In the genomic region with DNA sequence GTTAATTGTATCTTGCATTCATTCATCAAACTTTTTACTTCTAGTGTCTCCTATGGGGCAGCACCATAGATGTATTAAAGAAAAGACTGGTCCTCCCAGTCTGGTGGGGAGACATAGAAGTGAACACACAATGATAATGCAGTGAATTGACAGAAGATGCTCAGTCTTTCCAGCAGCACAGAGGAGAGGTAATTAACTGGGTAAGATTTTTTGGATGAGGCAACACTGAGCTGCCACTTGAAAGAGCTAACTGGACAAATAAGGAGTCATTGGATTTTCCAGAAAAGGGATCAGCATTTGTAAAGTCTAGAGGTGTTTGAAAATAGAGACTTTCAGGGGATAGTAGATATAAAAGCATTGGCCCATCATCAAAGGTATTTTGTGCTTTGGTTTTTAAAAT, we compare ENCODE assay signal across 27 cellular contexts. TPM values are rescaled to one million over a fixed set of nuclear protein-coding genes. Genes with fewer than 3 reads are reported as not detected.
DNase-seq lines count a peak whose midpoint lies in the region; ATAC-seq and TF ChIP-seq lines count a peak whose summit lies in the region.
"Had no signal": no experiment of that assay in that cellular context is flagged by ENCODE, and none has a peak within 500 bp of the region (broad histone marks: within the 10 kb centered on the region; RNA-seq: fewer than 3 reads in every experiment).

No MANE protein-coding gene starts in this region.

- H3K27ac ChIP-seq in CD4-positive, CD25-positive, alpha-beta regulatory T cell (ENCODE audit: insufficient read depth, low read length, poor library complexity, severe bottlenecking) = no peak overlapping the region
- H3K27ac ChIP-seq in Panc1 (ENCODE audit: low read length) (peak overlapping the region; percentile 48; the same call in 1 of the 2 replicates), neutrophil (peak overlapping the region; percentile 85)
- H3K27ac ChIP-seq: KMS-11, SK-N-MC had no signal

- H3K27me3 Mint-ChIP-seq in CD4-positive, CD25-positive, alpha-beta regulatory T cell = peaks cover under 1% of the 10 kb centered on the region
- no peaks in the 10 kb centered on the region for H3K27me3 Mint-ChIP-seq in effector memory CD8-positive, alpha-beta T cell
- no peaks in the 10 kb centered on the region for H3K27me3 Mint-ChIP-seq in activated T-helper 1 cell treated with anti-CD3 and anti-CD28 coated beads, Interleukin-12 subunit alpha, Interleukin-12 subunit beta, Interleukin-2, Interleukin-4 antibody, amounts not matched to agents 30 ng/mL and 10 ng/mL and 1 ng/mL, durations not matched to agents 14 hours and 24 hours and 36 hours (ENCODE audit: insufficient read depth)

- peaks cover 8 to 16% (median 10%) of the 10 kb centered on the region in 4 donors for H3K4me1 Mint-ChIP-seq in CD4-positive, CD25-positive, alpha-beta regulatory T cell
- H3K4me1 Mint-ChIP-seq in effector memory CD8-positive, alpha-beta T cell (ENCODE audit: low read depth in 2 of 2) = peaks cover 8 to 12% of the 10 kb centered on the region in 2 donors
- peaks cover 10% of the 10 kb centered on the region for H3K4me1 Mint-ChIP-seq in activated T-helper 1 cell treated with anti-CD3 and anti-CD28 coated beads, Interleukin-12 subunit alpha, Interleukin-12 subunit beta, Interleukin-2, Interleukin-4 antibody, amounts not matched to agents 30 ng/mL and 10 ng/mL and 1 ng/mL, durations not matched to agents 14 hours and 24 hours and 36 hours (ENCODE audit: low read depth)

- intact Hi-C loops in Panc1 (cut with micrococcal nuclease; ENCODE audit: unreplicated experiment) = no loop called here
- intact Hi-C loops in activated T-helper 1 cell treated with anti-CD3 and anti-CD28 coated beads, Interleukin-12 subunit alpha, Interleukin-12 subunit beta, Interleukin-2, Interleukin-4 antibody, amounts not matched to agents 30 ng/mL and 10 ng/mL and 1 ng/mL, durations not matched to agents 14 hours and 24 hours and 36 hours (cut with micrococcal nuclease) = no loop called here

- H3K27ac Mint-ChIP-seq in CD4-positive, CD25-positive, alpha-beta regulatory T cell = peak overlapping the region in 2 of 3 donors; percentile 4 to 8
- H3K27ac Mint-ChIP-seq in effector memory CD8-positive, alpha-beta T cell = peak overlapping the region; percentile 16 to 57
- H3K27ac Mint-ChIP-seq in activated T-helper 1 cell treated with anti-CD3 and anti-CD28 coated beads, Interleukin-12 subunit alpha, Interleukin-12 subunit beta, Interleukin-2, Interleukin-4 antibody, amounts not matched to agents 30 ng/mL and 10 ng/mL and 1 ng/mL, durations not matched to agents 14 hours and 24 hours and 36 hours = no peak overlapping the region
- H3K27ac Mint-ChIP-seq: CD8-positive, alpha-beta T cell had no signal

- POLR2A ChIA-PET in Panc1 (lab: Charles Lee) = no interaction called here

- peaks cover 5% of the 10 kb centered on the region for H3K4me1 ChIP-seq in CD4-positive, CD25-positive, alpha-beta regulatory T cell (ENCODE audit: control insufficient read depth, insufficient read depth, low read length, poor library complexity, severe bottlenecking)
- H3K4me1 ChIP-seq in Panc1 (ENCODE audit: control insufficient read depth, insufficient read depth, low read length) (peaks cover 26% of the 10 kb centered on the region), neutrophil (ENCODE audit: control insufficient read depth in 1 of 2, insufficient read depth in 1 of 2, low read depth in 1 of 2, low read length in 1 of 2) (peaks cover 53 to 57% of the 10 kb centered on the region in 2 experiments)

- ATAC-seq in CD4-positive, CD25-positive, alpha-beta regulatory T cell (ENCODE audit: low read depth in 2 of 2) = no peak
- no peak for ATAC-seq in Panc1
- no peak for ATAC-seq in effector memory CD8-positive, alpha-beta T cell (replicated peaks)
- no peak for ATAC-seq in GM21526 (IDR thresholded peaks at IDR 0.05; ENCODE audit: low FRiP score, unreplicated experiment)
- ATAC-seq: CD8-positive, alpha-beta T cell; GM12878 had no signal

- peaks cover 0 to 9% (median 0%) of the 10 kb centered on the region in 7 donors for H3K9me3 Mint-ChIP-seq in CD4-positive, CD25-positive, alpha-beta regulatory T cell
- peaks cover 0 to 5% of the 10 kb centered on the region in 2 donors for H3K9me3 Mint-ChIP-seq in effector memory CD8-positive, alpha-beta T cell
- peaks cover 10% of the 10 kb centered on the region for H3K9me3 Mint-ChIP-seq in activated T-helper 1 cell treated with anti-CD3 and anti-CD28 coated beads, Interleukin-12 subunit alpha, Interleukin-12 subunit beta, Interleukin-2, Interleukin-4 antibody, amounts not matched to agents 30 ng/mL and 10 ng/mL and 1 ng/mL, durations not matched to agents 14 hours and 24 hours and 36 hours

- no TSS peak for BruUV-seq in Panc1 (replicated peaks; lab: Mats Ljungman, UMichigan)

- no peaks in the 10 kb centered on the region for H3K27me3 ChIP-seq in CD4-positive, CD25-positive, alpha-beta regulatory T cell (ENCODE audit: control insufficient read depth, insufficient read depth, low read length)
- no peaks in the 10 kb centered on the region for H3K27me3 ChIP-seq in Panc1 (ENCODE audit: control insufficient read depth, insufficient read depth, low read length)
- no peaks in the 10 kb centered on the region for H3K27me3 ChIP-seq in neutrophil

- H3K36me3 Mint-ChIP-seq in CD4-positive, CD25-positive, alpha-beta regulatory T cell = no peaks in the 10 kb centered on the region
- no peaks in the 10 kb centered on the region for H3K36me3 Mint-ChIP-seq in effector memory CD8-positive, alpha-beta T cell (ENCODE audit: insufficient read depth)
- peaks cover 4% of the 10 kb centered on the region for H3K36me3 Mint-ChIP-seq in activated T-helper 1 cell treated with anti-CD3 and anti-CD28 coated beads, Interleukin-12 subunit alpha, Interleukin-12 subunit beta, Interleukin-2, Interleukin-4 antibody, amounts not matched to agents 30 ng/mL and 10 ng/mL and 1 ng/mL, durations not matched to agents 14 hours and 24 hours and 36 hours (ENCODE audit: low read depth)
- H3K36me3 Mint-ChIP-seq: CD8-positive, alpha-beta T cell had no signal

- CTCF ChIA-PET in Panc1 (lab: Charles Lee) = interaction anchor here (1.5 kb wide), 1 partner anchor 71 kb away, joined by 4 read pairs; no protein-coding TSS in a partner anchor

- H3K36me3 ChIP-seq in CD4-positive, CD25-positive, alpha-beta regulatory T cell (ENCODE audit: control insufficient read depth, insufficient read depth, low read length) = no peaks in the 10 kb centered on the region
- H3K36me3 ChIP-seq in Panc1 (ENCODE audit: control insufficient read depth, insufficient read depth, low read length) (no peaks in the 10 kb centered on the region), neutrophil (no peaks in the 10 kb centered on the region)
- H3K36me3 ChIP-seq: BLaER1 treated with 17β-estradiol and CSF1 and Interleukin-3, amounts not matched to agents 10 nM and 100 nM had no signal

- no peak for DNase-seq in CD4-positive, CD25-positive, alpha-beta regulatory T cell
- DNase-seq in Panc1 (ENCODE audit: low read depth, low spot score) (no peak), amygdala (lab: John Stamatoyannopoulos, UW) (no peak)
- DNase-seq in effector memory CD8-positive, alpha-beta T cell = no peak
- no peak for DNase-seq in activated T-helper 1 cell treated with anti-CD3 and anti-CD28 coated beads, Interleukin-12 subunit alpha, Interleukin-12 subunit beta, Interleukin-2, Interleukin-4 antibody, amounts not matched to agents 30 ng/mL and 10 ng/mL and 1 ng/mL, durations not matched to agents 14 hours and 24 hours and 36 hours (ENCODE audit: low spot score)
- DNase-seq: AML-193; Caco-2; CD8-positive, alpha-beta T cell; DMS 273 treated with DMSO at 0.1 percent for 48 hours; DMS79; EL; GDM1; HCEC 1CT; IMR-90; NCI-H1048; NCI-H1417; NCI-H1694; NCI-H2029 treated with DMSO at 0.1 percent for 48 hours; NCI-H446 treated with DMSO at 0.1 percent for 48 hours; NCI-H526 treated with DMSO at 0.1 percent for 48 hours; SIG-M5 had no signal

- no peaks in the 10 kb centered on the region for H3K9me3 ChIP-seq in CD4-positive, CD25-positive, alpha-beta regulatory T cell (ENCODE audit: control insufficient read depth in 2 of 2, low read length in 2 of 2)
- H3K9me3 ChIP-seq in Panc1 (ENCODE audit: control insufficient read depth, insufficient read depth, low read depth, low read length) = no peaks in the 10 kb centered on the region
- H3K9me3 ChIP-seq in neutrophil = no peaks in the 10 kb centered on the region
- H3K9me3 ChIP-seq: BLaER1 treated with 17β-estradiol and CSF1 and Interleukin-3, amounts not matched to agents 10 nM and 100 nM; Caco-2 had no signal

- in situ Hi-C loops in Panc1 (cut with HindIII; ENCODE audit: low pct_unique_long_range_greater_than_20kb, low sequenced_read_pairs) = no loop called here

- H3K4me3 Mint-ChIP-seq in CD4-positive, CD25-positive, alpha-beta regulatory T cell = peak overlapping the region in 1 of 4 donors; percentile 14
- no peak overlapping the region for H3K4me3 Mint-ChIP-seq in effector memory CD8-positive, alpha-beta T cell
- H3K4me3 Mint-ChIP-seq in activated T-helper 1 cell treated with anti-CD3 and anti-CD28 coated beads, Interleukin-12 subunit alpha, Interleukin-12 subunit beta, Interleukin-2, Interleukin-4 antibody, amounts not matched to agents 30 ng/mL and 10 ng/mL and 1 ng/mL, durations not matched to agents 14 hours and 24 hours and 36 hours = no peak overlapping the region
- H3K4me3 Mint-ChIP-seq: CD8-positive, alpha-beta T cell had no signal

- TF ChIP-seq CTCF in Panc1 (IDR thresholded peaks at IDR 0.05) = no peak
- TF ChIP-seq CTCF in neutrophil (IDR thresholded peaks at IDR 0.05) = no peak

- H3K4me3 ChIP-seq in CD4-positive, CD25-positive, alpha-beta regulatory T cell (ENCODE audit: low read depth, low read length) = no peak overlapping the region
- H3K4me3 ChIP-seq in Panc1 (ENCODE audit: low read depth in 2 of 2, low read length in 2 of 2) = no peak overlapping the region
- H3K4me3 ChIP-seq in neutrophil (ENCODE audit: low read depth in 1 of 2, low read length in 1 of 2) = no peak overlapping the region
- H3K4me3 ChIP-seq: BLaER1 treated with 17β-estradiol and CSF1 and Interleukin-3, amounts not matched to agents 10 nM and 100 nM; GM12878; SK-N-MC had no signal

RNA-seq across cellular contexts. Expression of a gene that starts 7.2 kb away (rescaled TPM):
- total RNA-seq in CD4-positive, CD25-positive, alpha-beta regulatory T cell = 68.4 TPM
- 10 to 100 TPM; 10.9 to 16.8 (median 12.5) TPM for polyA plus RNA-seq in CD4-positive, CD25-positive, alpha-beta regulatory T cell
- 55.0 TPM for total RNA-seq in Panc1 (2021; ENCODE audit: unreplicated experiment)
- polyA plus RNA-seq in Panc1 (2012; ENCODE audit: insufficient read length) = 52.8 TPM
- total RNA-seq in activated T-helper 1 cell treated with anti-CD3 and anti-CD28 coated beads, Interleukin-12 subunit alpha, Interleukin-12 subunit beta, Interleukin-2, Interleukin-4 antibody, amounts not matched to agents 30 ng/mL and 10 ng/mL and 1 ng/mL, durations not matched to agents 14 hours and 24 hours and 36 hours = 17.3 and 18.1 TPM in 2 replicates

RNA-seq across cellular contexts. Expression of a gene that starts 8.1 kb away (rescaled TPM):
- total RNA-seq in CD4-positive, CD25-positive, alpha-beta regulatory T cell = not detected
- under 1 TPM in 1 of 4 donors, not detected in 3; 0.51 TPM for polyA plus RNA-seq in CD4-positive, CD25-positive, alpha-beta regulatory T cell
- 2.0 TPM for total RNA-seq in Panc1 (2021; ENCODE audit: unreplicated experiment)
- 1.4 TPM for polyA plus RNA-seq in Panc1 (2012; ENCODE audit: insufficient read length)
- 0.08 and 0.24 TPM in 2 replicates for total RNA-seq in activated T-helper 1 cell treated with anti-CD3 and anti-CD28 coated beads, Interleukin-12 subunit alpha, Interleukin-12 subunit beta, Interleukin-2, Interleukin-4 antibody, amounts not matched to agents 30 ng/mL and 10 ng/mL and 1 ng/mL, durations not matched to agents 14 hours and 24 hours and 36 hours
- total RNA-seq: Caco-2; CD8-positive, alpha-beta T cell had no signal
